8 cellular contexts compared by ENCODE assay signal in the genomic region with DNA sequence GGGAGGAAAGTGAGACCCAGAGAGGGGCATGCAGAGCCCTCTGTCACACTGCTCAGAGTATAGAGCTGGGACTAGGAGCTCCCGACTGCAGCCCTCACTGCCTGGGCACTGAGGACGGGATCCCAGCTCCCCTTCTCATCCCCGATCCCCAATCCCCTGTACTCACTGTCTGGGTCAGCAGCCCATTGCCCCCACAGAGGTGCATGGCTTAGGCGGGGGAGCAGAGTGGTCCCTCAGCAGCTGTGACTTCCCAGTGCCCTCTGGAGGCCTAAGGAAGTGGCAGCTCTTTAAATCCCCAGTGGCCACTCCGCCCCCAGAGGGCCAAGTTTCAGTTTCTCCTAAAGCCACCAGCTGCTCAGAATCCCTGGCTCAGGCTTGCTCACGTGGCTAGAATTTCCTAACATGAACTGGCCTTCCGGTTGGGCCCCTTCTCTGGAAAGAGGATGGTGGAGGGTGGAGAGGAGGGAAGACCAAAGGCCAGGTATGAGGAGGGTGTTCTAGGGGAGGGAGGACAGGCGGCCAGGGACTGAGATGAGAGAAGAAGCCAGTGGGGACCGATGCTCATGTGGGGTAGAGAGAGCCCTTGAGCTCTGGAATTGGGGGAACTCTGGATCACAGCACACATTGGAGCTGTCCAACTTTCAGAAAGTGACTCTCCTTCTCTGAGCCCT. TPM values are rescaled to one million over a fixed set of nuclear protein-coding genes. Genes with fewer than 3 reads are reported as not detected.
DNase-seq lines count a peak whose midpoint lies in the region; ATAC-seq and TF ChIP-seq lines count a peak whose summit lies in the region.

A gene with protein sequence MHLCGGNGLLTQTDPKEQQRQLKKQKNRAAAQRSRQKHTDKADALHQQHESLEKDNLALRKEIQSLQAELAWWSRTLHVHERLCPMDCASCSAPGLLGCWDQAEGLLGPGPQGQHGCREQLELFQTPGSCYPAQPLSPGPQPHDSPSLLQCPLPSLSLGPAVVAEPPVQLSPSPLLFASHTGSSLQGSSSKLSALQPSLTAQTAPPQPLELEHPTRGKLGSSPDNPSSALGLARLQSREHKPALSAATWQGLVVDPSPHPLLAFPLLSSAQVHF (minus strand): TSS at position 262 of the 671 bp plus-strand sequence. CDS start 57 bp downstream, at position 205.

- TF ChIP-seq POLR2A in spleen (IDR thresholded peaks at IDR 0.05), result peak in 1 of 3 donors; percentile 83

- H3K27ac Mint-ChIP-seq in activated T-cell treated with anti-CD3 and anti-CD28 coated beads, Interleukin-2, amount 50 U/mL, for 24 hours, result no peak within 1 kb of the TSS
- no peak within 1 kb of the TSS for H3K27ac Mint-ChIP-seq in glutamatergic neuron (ENCODE audit: unreplicated experiment)

- no peaks in the 10 kb centered on the region for H4K20me1 ChIP-seq in OCI-LY3 (ENCODE audit: insufficient read depth, low read length)

- WGBS in spleen, 5 donors, result 14 to 21% (median 16%) methylated on average over 9 of the region's 9 CpGs

- no peaks in the 10 kb centered on the region for H3K9me3 ChIP-seq in OCI-LY3 (ENCODE audit: insufficient read depth, low read length)
- H3K9me3 ChIP-seq in spleen, result no peaks in the 10 kb centered on the region

- no peak within 1 kb of the TSS for H3K9ac ChIP-seq in OCI-LY3 (ENCODE audit: low read length)

- peak within 1 kb of the TSS; percentile 25; the same call in 1 of the 2 replicates for H3K4me3 ChIP-seq in OCI-LY3 (ENCODE audit: low read length)
- peak within 1 kb of the TSS; percentile 43 to 77 (median 57) for H3K4me3 ChIP-seq in spleen

- H3K27me3 ChIP-seq in OCI-LY3 (ENCODE audit: low read depth, low read length) (peaks cover 7% of the 10 kb centered on the region; the same call in 1 of the 2 replicates), spleen (replicated peaks in 1 of 7) (no peaks in the 10 kb centered on the region)

- H3K4me1 ChIP-seq in OCI-LY3 (ENCODE audit: low read length) (peaks cover 10% of the 10 kb centered on the region), spleen (peaks cover 16 to 81% (median 45%) of the 10 kb centered on the region in 6 donors)

- DNase-seq in CMK (ENCODE audit: low read depth) (peak; percentile 34), cerebellum (ENCODE audit: low spot score) (peak; percentile 47), kidney glomerular epithelial cell (lab: John Stamatoyannopoulos, UW) (peak; percentile 2), spleen (peak; percentile 91), glutamatergic neuron (no peak)
- DNase-seq in activated T-cell treated with anti-CD3 and anti-CD28 coated beads, Interleukin-2, amount 50 U/mL, for 24 hours, result no peak

- no peak within 1 kb of the TSS for H3K27ac ChIP-seq in OCI-LY3 (ENCODE audit: low read length)
- H3K27ac ChIP-seq in spleen, result peak within 1 kb of the TSS; percentile 65 to 87 (median 80)

- TF ChIP-seq CTCF in OCI-LY3 (IDR thresholded peaks at IDR 0.05; ENCODE audit: low read depth, low read length), result peak; percentile 53
- peak; percentile 9 to 77 (median 60) for TF ChIP-seq CTCF in spleen (IDR thresholded peaks at IDR 0.05 in 8 of 11, conservative IDR thresholded peaks at IDR 0.05 in 3 of 11)
- TF ChIP-seq CTCF in glutamatergic neuron (IDR thresholded peaks at IDR 0.05; ENCODE audit: partially characterized antibody, unreplicated experiment), result no peak

- peaks cover 2% of the 10 kb centered on the region for H3K27me3 Mint-ChIP-seq in activated T-cell treated with anti-CD3 and anti-CD28 coated beads, Interleukin-2, amount 50 U/mL, for 24 hours
- peaks cover 3% of the 10 kb centered on the region for H3K27me3 Mint-ChIP-seq in glutamatergic neuron (ENCODE audit: unreplicated experiment)

- no peaks in the 10 kb centered on the region for H3K36me3 Mint-ChIP-seq in activated T-cell treated with anti-CD3 and anti-CD28 coated beads, Interleukin-2, amount 50 U/mL, for 24 hours (ENCODE audit: low read depth)
- H3K36me3 Mint-ChIP-seq in glutamatergic neuron (ENCODE audit: unreplicated experiment), result no peaks in the 10 kb centered on the region

- H3K36me3 ChIP-seq in OCI-LY3 (replicated peaks; ENCODE audit: low read depth, low read length) (no peaks in the 10 kb centered on the region), spleen (peaks cover 0 to 31% (median 1%) of the 10 kb centered on the region in 6 donors)

- ATAC-seq in HG03196 (IDR thresholded peaks at IDR 0.05; ENCODE audit: unreplicated experiment), result peak; percentile 74

- H3K4me3 Mint-ChIP-seq in activated T-cell treated with anti-CD3 and anti-CD28 coated beads, Interleukin-2, amount 50 U/mL, for 24 hours, result no peak within 1 kb of the TSS
- no peak within 1 kb of the TSS for H3K4me3 Mint-ChIP-seq in glutamatergic neuron (ENCODE audit: unreplicated experiment)

- peak within 1 kb of the TSS; percentile 48 for H3K4me2 ChIP-seq in OCI-LY3 (ENCODE audit: low read length)

- H3K4me1 Mint-ChIP-seq in activated T-cell treated with anti-CD3 and anti-CD28 coated beads, Interleukin-2, amount 50 U/mL, for 24 hours (ENCODE audit: low read depth), result peaks cover 11% of the 10 kb centered on the region
- H3K4me1 Mint-ChIP-seq in glutamatergic neuron (ENCODE audit: low read depth, unreplicated experiment), result no peaks in the 10 kb centered on the region

- intact Hi-C loops in spleen (cut with DNase I; ENCODE audit: low total_unique reads), result loop anchor here (10.0 kb wide), 1 partner anchor 62 kb away; the partner anchor contains the start of gene GPHA2

- H3K79me2 ChIP-seq in OCI-LY3 (ENCODE audit: low read length), result no peaks in the 10 kb centered on the region

- no peaks in the 10 kb centered on the region for H3K9me3 Mint-ChIP-seq in activated T-cell treated with anti-CD3 and anti-CD28 coated beads, Interleukin-2, amount 50 U/mL, for 24 hours
- peaks cover 3% of the 10 kb centered on the region for H3K9me3 Mint-ChIP-seq in glutamatergic neuron (ENCODE audit: unreplicated experiment)

- H2AFZ ChIP-seq in OCI-LY3 (ENCODE audit: low read depth, low read length), result peak within 1 kb of the TSS; percentile 48

RNA-seq across cellular contexts. Expression of the gene that starts here (rescaled TPM):
- 0.18 TPM for total RNA-seq in cerebellum
- total RNA-seq in spleen, result 10 to 100 TPM in 6 of 7 donors, 1 to 10 TPM in 1; 8.5 to 23.1 (median 18.6) TPM
- 10 to 100 TPM in 1 of 3 donors, 1 to 10 TPM in 2; 4.3 to 17.1 (median 5.2) TPM for polyA plus RNA-seq in spleen
- total RNA-seq in glutamatergic neuron (ENCODE audit: unreplicated experiment), result not detected

Comparison
In these comparisons a context has a peak if more than half of its experiments do, and no peak if none do; other contexts are left out.
1. Peak in DNase-seq in cerebellum; RNA of the gene not detected or under 1 TPM.
2. DNase-seq: peak in CMK (single experiment), kidney glomerular epithelial cell (single experiment) and spleen (single experiment); none in activated T-cell treated with anti-CD3 and anti-CD28 coated beads, Interleukin-2, amount 50 U/mL, for 24 hours (single experiment) and glutamatergic neuron (single experiment).